Comparison of ENCODE assay signal across 10 cellular contexts in genomic region chr1:151002611-151003010, GRCh38. TPM values are rescaled to one million over a fixed set of nuclear protein-coding genes. Genes with fewer than 3 reads are reported as not detected.
DNase-seq lines count a peak whose midpoint lies in the region; ATAC-seq lines count a peak whose summit lies in the region.
"Had no signal": no experiment of that assay in that cellular context is flagged by ENCODE, and none has a peak within 500 bp of the region (broad histone marks: within the 10 kb centered on the region; RNA-seq: fewer than 3 reads in every experiment).

No MANE protein-coding gene starts in this region.

- H3K4me1 Mint-ChIP-seq in activated T-cell treated with anti-CD3 and anti-CD28 coated beads, Interleukin-2, amount 50 U/mL, for 4 hours (ENCODE audit: low read depth) = peaks cover 70% of the 10 kb centered on the region
- H3K4me1 Mint-ChIP-seq in activated T-helper 1 cell treated with anti-CD3 and anti-CD28 coated beads, Interleukin-12 subunit alpha, Interleukin-12 subunit beta, Interleukin-2, Interleukin-4 antibody, amounts not matched to agents 30 ng/mL and 10 ng/mL and 1 ng/mL, durations not matched to agents 14 hours and 24 hours and 36 hours (ENCODE audit: low read depth) = peaks cover 63% of the 10 kb centered on the region

- no peaks in the 10 kb centered on the region for H3K9me3 Mint-ChIP-seq in activated T-cell treated with anti-CD3 and anti-CD28 coated beads, Interleukin-2, amount 50 U/mL, for 4 hours
- no peaks in the 10 kb centered on the region for H3K9me3 Mint-ChIP-seq in activated T-helper 1 cell treated with anti-CD3 and anti-CD28 coated beads, Interleukin-12 subunit alpha, Interleukin-12 subunit beta, Interleukin-2, Interleukin-4 antibody, amounts not matched to agents 30 ng/mL and 10 ng/mL and 1 ng/mL, durations not matched to agents 14 hours and 24 hours and 36 hours

- no peak for DNase-seq in activated T-cell treated with anti-CD3 and anti-CD28 coated beads, Interleukin-2, amount 50 U/mL, for 4 hours
- DNase-seq in activated T-cell treated with anti-CD3 and anti-CD28 coated beads, Interleukin-2, amount 50 U/mL, for 1 hour = no peak
- no peak for DNase-seq in activated T-helper 1 cell treated with anti-CD3 and anti-CD28 coated beads, Interleukin-12 subunit alpha, Interleukin-12 subunit beta, Interleukin-2, Interleukin-4 antibody, amounts not matched to agents 30 ng/mL and 10 ng/mL and 1 ng/mL, durations not matched to agents 14 hours and 24 hours and 36 hours (ENCODE audit: low spot score)
- peak; percentile 33 for DNase-seq in kidney tubule cell (ENCODE audit: low spot score)
- DNase-seq in substantia nigra (lab: John Stamatoyannopoulos, UW) = no peak
- DNase-seq in NCI-H128 (lab: John Stamatoyannopoulos, UW; ENCODE audit: unreplicated experiment) = no peak
- no peak for DNase-seq in MV-4-11 (lab: John Stamatoyannopoulos, UW)
- DNase-seq: SHP77 treated with DMSO at 0.1 percent for 48 hours had no signal

- peaks cover 15% of the 10 kb centered on the region for H3K36me3 Mint-ChIP-seq in activated T-cell treated with anti-CD3 and anti-CD28 coated beads, Interleukin-2, amount 50 U/mL, for 4 hours (ENCODE audit: insufficient read depth)
- H3K36me3 Mint-ChIP-seq in activated T-helper 1 cell treated with anti-CD3 and anti-CD28 coated beads, Interleukin-12 subunit alpha, Interleukin-12 subunit beta, Interleukin-2, Interleukin-4 antibody, amounts not matched to agents 30 ng/mL and 10 ng/mL and 1 ng/mL, durations not matched to agents 14 hours and 24 hours and 36 hours (ENCODE audit: low read depth) = peaks cover 18% of the 10 kb centered on the region

- H3K27ac Mint-ChIP-seq in activated T-helper 1 cell treated with anti-CD3 and anti-CD28 coated beads, Interleukin-12 subunit alpha, Interleukin-12 subunit beta, Interleukin-2, Interleukin-4 antibody, amounts not matched to agents 30 ng/mL and 10 ng/mL and 1 ng/mL, durations not matched to agents 14 hours and 24 hours and 36 hours = peak overlapping the region; percentile 74

- intact Hi-C loops in activated T-helper 1 cell treated with anti-CD3 and anti-CD28 coated beads, Interleukin-12 subunit alpha, Interleukin-12 subunit beta, Interleukin-2, Interleukin-4 antibody, amounts not matched to agents 30 ng/mL and 10 ng/mL and 1 ng/mL, durations not matched to agents 14 hours and 24 hours and 36 hours (cut with micrococcal nuclease) = loop anchor here (10.0 kb wide), 1 partner anchor 128 kb away; the partner anchor contains the start of gene ARNT

- H3K4me3 Mint-ChIP-seq in activated T-cell treated with anti-CD3 and anti-CD28 coated beads, Interleukin-2, amount 50 U/mL, for 4 hours = peak overlapping the region; percentile 67
- H3K4me3 Mint-ChIP-seq in activated T-helper 1 cell treated with anti-CD3 and anti-CD28 coated beads, Interleukin-12 subunit alpha, Interleukin-12 subunit beta, Interleukin-2, Interleukin-4 antibody, amounts not matched to agents 30 ng/mL and 10 ng/mL and 1 ng/mL, durations not matched to agents 14 hours and 24 hours and 36 hours = peak overlapping the region; percentile 76

- ATAC-seq in activated T-cell treated with anti-CD3 and anti-CD28 coated beads, Interleukin-2, amount 50 U/mL, for 4 hours = no peak
- no peak for ATAC-seq in HG03354 (IDR thresholded peaks at IDR 0.05; ENCODE audit: poor library complexity, severe bottlenecking, unreplicated experiment)

- no peaks in the 10 kb centered on the region for H3K27me3 Mint-ChIP-seq in activated T-cell treated with anti-CD3 and anti-CD28 coated beads, Interleukin-2, amount 50 U/mL, for 4 hours (ENCODE audit: low read depth)
- H3K27me3 Mint-ChIP-seq in activated T-helper 1 cell treated with anti-CD3 and anti-CD28 coated beads, Interleukin-12 subunit alpha, Interleukin-12 subunit beta, Interleukin-2, Interleukin-4 antibody, amounts not matched to agents 30 ng/mL and 10 ng/mL and 1 ng/mL, durations not matched to agents 14 hours and 24 hours and 36 hours (ENCODE audit: insufficient read depth) = no peaks in the 10 kb centered on the region

- peak overlapping the region; percentile 77 for H3K27ac ChIP-seq in substantia nigra (ENCODE audit: low read depth, low read length, poor library complexity, severe bottlenecking)

RNA-seq across cellular contexts. Expression of gene MINDY1, which starts 4.1 kb away (rescaled TPM):
- total RNA-seq in activated T-cell treated with anti-CD3 and anti-CD28 coated beads, Interleukin-2, amount 50 U/mL, for 4 hours = 1 to 10 TPM; 5.0 to 7.0 (median 6.5) TPM
- total RNA-seq in activated T-helper 1 cell treated with anti-CD3 and anti-CD28 coated beads, Interleukin-12 subunit alpha, Interleukin-12 subunit beta, Interleukin-2, Interleukin-4 antibody, amounts not matched to agents 30 ng/mL and 10 ng/mL and 1 ng/mL, durations not matched to agents 14 hours and 24 hours and 36 hours = 12.0 and 13.4 TPM in 2 replicates

RNA-seq across cellular contexts. Expression of gene PRUNE1, which starts 5.6 kb away (rescaled TPM):
- total RNA-seq in activated T-cell treated with anti-CD3 and anti-CD28 coated beads, Interleukin-2, amount 50 U/mL, for 4 hours = 10 to 100 TPM; 11.0 to 13.7 (median 11.9) TPM
- total RNA-seq in activated T-helper 1 cell treated with anti-CD3 and anti-CD28 coated beads, Interleukin-12 subunit alpha, Interleukin-12 subunit beta, Interleukin-2, Interleukin-4 antibody, amounts not matched to agents 30 ng/mL and 10 ng/mL and 1 ng/mL, durations not matched to agents 14 hours and 24 hours and 36 hours = 15.0 and 15.4 TPM in 2 replicates

RNA-seq across cellular contexts. Expression of gene ANXA9, which starts 20.5 kb away (rescaled TPM):
- not detected for total RNA-seq in activated T-cell treated with anti-CD3 and anti-CD28 coated beads, Interleukin-2, amount 50 U/mL, for 4 hours
- not detected in 2 replicates for total RNA-seq in activated T-helper 1 cell treated with anti-CD3 and anti-CD28 coated beads, Interleukin-12 subunit alpha, Interleukin-12 subunit beta, Interleukin-2, Interleukin-4 antibody, amounts not matched to agents 30 ng/mL and 10 ng/mL and 1 ng/mL, durations not matched to agents 14 hours and 24 hours and 36 hours
- total RNA-seq: chondrocyte had no signal

RNA-seq across cellular contexts. Expression of gene CERS2, which starts 28.0 kb away (rescaled TPM):
- 100 to 1,000 TPM; 199 to 208 (median 200) TPM for total RNA-seq in activated T-cell treated with anti-CD3 and anti-CD28 coated beads, Interleukin-2, amount 50 U/mL, for 4 hours
- 188 and 191 TPM in 2 replicates for total RNA-seq in activated T-helper 1 cell treated with anti-CD3 and anti-CD28 coated beads, Interleukin-12 subunit alpha, Interleukin-12 subunit beta, Interleukin-2, Interleukin-4 antibody, amounts not matched to agents 30 ng/mL and 10 ng/mL and 1 ng/mL, durations not matched to agents 14 hours and 24 hours and 36 hours

RNA-seq across cellular contexts. Expression of gene BNIPL, which starts 33.8 kb away (rescaled TPM):
- under 1 TPM; 0.22 to 0.53 (median 0.28) TPM for total RNA-seq in activated T-cell treated with anti-CD3 and anti-CD28 coated beads, Interleukin-2, amount 50 U/mL, for 4 hours
- total RNA-seq in activated T-helper 1 cell treated with anti-CD3 and anti-CD28 coated beads, Interleukin-12 subunit alpha, Interleukin-12 subunit beta, Interleukin-2, Interleukin-4 antibody, amounts not matched to agents 30 ng/mL and 10 ng/mL and 1 ng/mL, durations not matched to agents 14 hours and 24 hours and 36 hours = 0.70 and 0.73 TPM in 2 replicates
